ENCODE assay signal across 29 cellular contexts in genomic region chr10:122010405-122011050, GRCh38. TPM values are rescaled to one million over a fixed set of nuclear protein-coding genes. Genes with fewer than 3 reads are reported as not detected.
DNase-seq lines count a peak whose midpoint lies in the region; ATAC-seq and TF ChIP-seq lines count a peak whose summit lies in the region.
"Had no signal": no experiment of that assay in that cellular context is flagged by ENCODE, and none has a peak within 500 bp of the region (broad histone marks: within the 10 kb centered on the region; RNA-seq: fewer than 3 reads in every experiment).

No MANE protein-coding gene starts in this region.

- H2BK5ac ChIP-seq in H9 (ENCODE audit: insufficient read length, low read length), result no peak overlapping the region

- WGBS in H9 (ENCODE audit: extremely low coverage, insufficient read length, low lambda C conversion rate), result no CpG with 5 or more reads among the region's 4 CpGs

- no peak overlapping the region for H2BK15ac ChIP-seq in H9 (ENCODE audit: low read depth, low read length)

- no peak overlapping the region for H4K91ac ChIP-seq in H9 (ENCODE audit: insufficient read length, low read depth, low read length)

- TF ChIP-seq CTCF in H9 (conservative IDR thresholded peaks at IDR 0.05) (no peak), cardiac fibroblast (IDR thresholded peaks at IDR 0.05; ENCODE audit: low read depth, low read length) (no peak), lower lobe of right lung (IDR thresholded peaks at IDR 0.05) (no peak)

- H3K79me2 ChIP-seq in H9 (ENCODE audit: insufficient read depth, low read length), result no peaks in the 10 kb centered on the region

- H3K4me1 Mint-ChIP-seq in H9, result no peaks in the 10 kb centered on the region; a peak in 1 of 4 replicates
- H3K4me1 Mint-ChIP-seq in activated naive CD8-positive, alpha-beta T cell treated with anti-CD3 and anti-CD28 coated beads, Interleukin-2, amount 50 U/mL, for 24 hours, result no peaks in the 10 kb centered on the region
- H3K4me1 Mint-ChIP-seq: brain had no signal

- no peaks in the 10 kb centered on the region for H3K27me3 ChIP-seq in H9 (ENCODE audit: insufficient read depth, low read length)
- H3K27me3 ChIP-seq in lower lobe of right lung (ENCODE audit: low read depth), result no peaks in the 10 kb centered on the region
- H3K27me3 ChIP-seq: tibial artery had no signal

- H3K4me3 ChIP-seq in cardiac fibroblast (replicated peaks in 1 of 2; ENCODE audit: low read depth in 2 of 2, low read length in 2 of 2) (no peak overlapping the region), lower lobe of right lung (no peak overlapping the region)
- H3K4me3 ChIP-seq: K562, mucosa of descending colon, smooth muscle cell, tibial artery had no signal

- H3K4me1 ChIP-seq in H9 (ENCODE audit: insufficient read depth, low read length) (no peaks in the 10 kb centered on the region), lower lobe of right lung (no peaks in the 10 kb centered on the region)

- no peak overlapping the region for H2AFZ ChIP-seq in H9 (ENCODE audit: low read length)

- ATAC-seq in lower lobe of right lung, result peak; percentile 18 to 21
- no peak for ATAC-seq in activated naive CD8-positive, alpha-beta T cell treated with anti-CD3 and anti-CD28 coated beads, Interleukin-2, amount 50 U/mL, for 24 hours
- no peak for ATAC-seq in HG03139 (IDR thresholded peaks at IDR 0.05; ENCODE audit: unreplicated experiment)
- ATAC-seq: activated T-cell treated with anti-CD3 and anti-CD28 coated beads, Interleukin-2, amount 50 U/mL, for 72 hours; K562; mucosa of descending colon had no signal

- no peaks in the 10 kb centered on the region for H3K9me3 ChIP-seq in H9 (ENCODE audit: control insufficient read depth, low read depth, low read length)
- H3K9me3 ChIP-seq in lower lobe of right lung, result no peaks in the 10 kb centered on the region
- H3K9me3 ChIP-seq: mucosa of descending colon, tibial artery had no signal

- H3K79me1 ChIP-seq in H9 (ENCODE audit: insufficient read depth, low read depth, low read length, poor library complexity, severe bottlenecking), result no peaks in the 10 kb centered on the region

- no peaks in the 10 kb centered on the region for H3K23me2 ChIP-seq in H9 (ENCODE audit: insufficient read length, low read depth, low read length, poor library complexity, severe bottlenecking)

- DNase-seq in A172 (ENCODE audit: low spot score), result peak; percentile 3
- DNase-seq in H9, result no peak
- DNase-seq in cardiac fibroblast (ENCODE audit: low read depth in 2 of 2), result peak; percentile 5 to 52
- no peak for DNase-seq in lower lobe of right lung
- DNase-seq in retina, result no peak
- DNase-seq in NCI-H1436 treated with DMSO at 0.1 percent for 48 hours (lab: John Stamatoyannopoulos, UW), result no peak
- no peak for DNase-seq in activated naive CD8-positive, alpha-beta T cell treated with anti-CD3 and anti-CD28 coated beads, Interleukin-2, amount 50 U/mL, for 24 hours
- DNase-seq: activated CD4-positive, alpha-beta memory T cell treated with anti-CD3 and anti-CD28 coated beads for 36 hours; activated CD4-positive, alpha-beta T cell treated with anti-CD3 and anti-CD28 coated beads for 1 hour; activated naive CD4-positive, alpha-beta T cell; activated T-cell treated with anti-CD3 and anti-CD28 coated beads, Interleukin-2, amount 50 U/mL, for 72 hours; cerebellar nuclear complex; DMS 273 treated with DMSO at 0.1 percent for 48 hours; H7; head of caudate nucleus; kidney; mucosa of descending colon; NCI-H2081; NCI-H345; occipital lobe; SHP77 treated with DMSO at 0.1 percent for 48 hours; stimulated activated naive CD4-positive, alpha-beta T cell treated with Interleukin-2 at 50 U/mL for 16 hours; T-helper 2 cell; tibial artery had no signal

- H3K9ac ChIP-seq in H9 (ENCODE audit: extremely low read depth, insufficient read length, low read length), result no peak overlapping the region

- H3K36me3 ChIP-seq in lower lobe of right lung, result no peaks in the 10 kb centered on the region
- H3K36me3 ChIP-seq: tibial artery had no signal

- no peak overlapping the region for H3K4me2 ChIP-seq in H9 (ENCODE audit: insufficient read depth, insufficient read length, low read length)
- H3K4me2 ChIP-seq: smooth muscle cell had no signal

- H3K4ac ChIP-seq in H9 (ENCODE audit: low read depth, low read length), result no peak overlapping the region

- no peak overlapping the region for H3T11ph ChIP-seq in H9 (ENCODE audit: low read length)

- H2BK20ac ChIP-seq in H9 (ENCODE audit: low read depth, low read length, poor library complexity, severe bottlenecking), result no peak overlapping the region

- no peak overlapping the region for H2BK12ac ChIP-seq in H9 (ENCODE audit: insufficient read length, low read depth, low read length)

- H3K14ac ChIP-seq in H9 (ENCODE audit: insufficient read depth, low read length), result no peak overlapping the region

- H3K27ac Mint-ChIP-seq in H9, result no peak overlapping the region
- no peak overlapping the region for H3K27ac Mint-ChIP-seq in activated naive CD8-positive, alpha-beta T cell treated with anti-CD3 and anti-CD28 coated beads, Interleukin-2, amount 50 U/mL, for 24 hours
- H3K27ac Mint-ChIP-seq: activated CD4-positive, alpha-beta memory T cell treated with anti-CD3 and anti-CD28 coated beads for 36 hours; activated T-cell treated with anti-CD3 and anti-CD28 coated beads, Interleukin-2, amount 50 U/mL, for 72 hours; brain; natural killer cell treated with Interleukin-12 subunit alpha and Interleukin-12 subunit beta and Interleukin-15 and Interleukin-18, amount 100 ng/mL, for 72 hours had no signal

- no peak overlapping the region for H3K23ac ChIP-seq in H9 (ENCODE audit: insufficient read length, low read depth, low read length)

- no peaks in the 10 kb centered on the region for H4K20me1 ChIP-seq in H9 (ENCODE audit: control insufficient read depth, insufficient read depth, insufficient read length)

- intact Hi-C loops in lower lobe of right lung (cut with DNase I), result no loop called here

- no peak overlapping the region for H4K8ac ChIP-seq in H9 (replicated peaks; ENCODE audit: insufficient read length, low read depth, low read length)

- H3K4me3 Mint-ChIP-seq in H9, result no peak overlapping the region
- no peak overlapping the region for H3K4me3 Mint-ChIP-seq in activated naive CD8-positive, alpha-beta T cell treated with anti-CD3 and anti-CD28 coated beads, Interleukin-2, amount 50 U/mL, for 24 hours
- H3K4me3 Mint-ChIP-seq: activated CD4-positive, alpha-beta memory T cell treated with anti-CD3 and anti-CD28 coated beads for 36 hours; activated T-cell treated with anti-CD3 and anti-CD28 coated beads, Interleukin-2, amount 50 U/mL, for 72 hours; brain; natural killer cell treated with Interleukin-12 subunit alpha and Interleukin-12 subunit beta and Interleukin-15 and Interleukin-18, amount 100 ng/mL, for 72 hours had no signal

- H4K5ac ChIP-seq in H9 (ENCODE audit: insufficient read length, low read depth, low read length), result no peak overlapping the region

- peaks cover 0 to 4% (median 0%) of the 10 kb centered on the region in 3 experiments; a peak in 2 of 7 replicates for H3K36me3 Mint-ChIP-seq in H9 (ENCODE audit: insufficient read depth in 1 of 3, low read depth in 3 of 3)
- H3K36me3 Mint-ChIP-seq in activated naive CD8-positive, alpha-beta T cell treated with anti-CD3 and anti-CD28 coated beads, Interleukin-2, amount 50 U/mL, for 24 hours (ENCODE audit: low read depth), result no peaks in the 10 kb centered on the region
- H3K36me3 Mint-ChIP-seq: activated CD4-positive, alpha-beta memory T cell treated with anti-CD3 and anti-CD28 coated beads for 36 hours; brain; natural killer cell treated with Interleukin-12 subunit alpha and Interleukin-12 subunit beta and Interleukin-15 and Interleukin-18, amount 100 ng/mL, for 72 hours had no signal

- H2AK5ac ChIP-seq in H9 (ENCODE audit: insufficient read length, low read length), result no peak overlapping the region

- H3K18ac ChIP-seq in H9 (ENCODE audit: insufficient read length, low read depth, low read length), result peak overlapping the region; percentile 24

- H3K56ac ChIP-seq in H9 (ENCODE audit: insufficient read length, low read depth, low read length), result no peak overlapping the region

- H3K27me3 Mint-ChIP-seq in H9 (ENCODE audit: low read depth), result no peaks in the 10 kb centered on the region
- H3K27me3 Mint-ChIP-seq in activated naive CD8-positive, alpha-beta T cell treated with anti-CD3 and anti-CD28 coated beads, Interleukin-2, amount 50 U/mL, for 24 hours, result peaks cover 17% of the 10 kb centered on the region

- H3K9me3 Mint-ChIP-seq in H9, result peaks cover 7 to 8% of the 10 kb centered on the region in 2 experiments; a peak in 3 of 5 replicates
- no peaks in the 10 kb centered on the region for H3K9me3 Mint-ChIP-seq in activated naive CD8-positive, alpha-beta T cell treated with anti-CD3 and anti-CD28 coated beads, Interleukin-2, amount 50 U/mL, for 24 hours
- H3K9me3 Mint-ChIP-seq: activated CD4-positive, alpha-beta memory T cell treated with anti-CD3 and anti-CD28 coated beads for 36 hours; natural killer cell treated with Interleukin-12 subunit alpha and Interleukin-12 subunit beta and Interleukin-15 and Interleukin-18, amount 100 ng/mL, for 72 hours had no signal

- no peak overlapping the region for H3K27ac ChIP-seq in H9 (ENCODE audit: insufficient read length, low read depth, low read length)
- no peak overlapping the region for H3K27ac ChIP-seq in lower lobe of right lung
- H3K27ac ChIP-seq: tibial artery had no signal

- H2BK120ac ChIP-seq in H9 (ENCODE audit: low read depth, low read length, poor library complexity, severe bottlenecking), result no peak overlapping the region

RNA-seq across cellular contexts. Expression of gene TACC2, which starts 21.6 kb away (rescaled TPM):
- 4.4 and 8.5 TPM in 2 replicates for total RNA-seq in A172 (2014; rRNA removed; shearing (Covaris generic))
- total RNA-seq in H9 (2021) (54.8 and 58.1 TPM in 2 replicates), lower lobe of right lung (141 TPM)
- total RNA-seq: activated CD4-positive, alpha-beta memory T cell treated with anti-CD3 and anti-CD28 coated beads for 36 hours; natural killer cell treated with Interleukin-12 subunit alpha and Interleukin-12 subunit beta and Interleukin-15 and Interleukin-18, amount 100 ng/mL, for 72 hours had no signal

RNA-seq across cellular contexts. Expression of gene NSMCE4A, which starts 35.5 kb away (rescaled TPM):
- total RNA-seq in A172 (2014; rRNA removed; shearing (Covaris generic)), result 30.0 and 38.8 TPM in 2 replicates
- total RNA-seq in H9 (2021) (59.0 and 60.5 TPM in 2 replicates), lower lobe of right lung (37.1 TPM)

Comparison
In these comparisons a context has a peak if more than half of its experiments do, and no peak if none do; other contexts are left out.
1. DNase-seq: peak in A172 (single experiment) and cardiac fibroblast (2 of 2); none in H9 (single experiment), lower lobe of right lung (single experiment), retina (single experiment), NCI-H1436 treated with DMSO at 0.1 percent for 48 hours (single experiment) and activated naive CD8-positive, alpha-beta T cell treated with anti-CD3 and anti-CD28 coated beads, Interleukin-2, amount 50 U/mL, for 24 hours (single experiment).
2. ATAC-seq: peak in lower lobe of right lung (2 of 2); none in activated naive CD8-positive, alpha-beta T cell treated with anti-CD3 and anti-CD28 coated beads, Interleukin-2, amount 50 U/mL, for 24 hours (single experiment) and HG03139 (single experiment).